ENCODE assay signal across 24 cellular contexts in genomic region chr13:38176664-38177063, GRCh38.
"Had no signal": no experiment of that assay in that cellular context is flagged by ENCODE, and none has a peak within 500 bp of the region (broad histone marks: within the 10 kb centered on the region; RNA-seq: fewer than 3 reads in every experiment).

No MANE protein-coding gene starts in this region.

- H3K4me2 ChIP-seq: hepatocyte, neural progenitor cell had no signal

- H3K4me1 ChIP-seq: heart right ventricle, left ventricle myocardium inferior, neural progenitor cell, prostate gland, tibial artery, upper lobe of right lung had no signal

- H3K27me3 ChIP-seq: heart right ventricle, hepatocyte, neural progenitor cell, ovary, suprapubic skin, tibial artery, upper lobe of right lung had no signal

- H3K4me3 ChIP-seq: heart right ventricle, hepatocyte, left ventricle myocardium inferior, lung, neural progenitor cell, ovary, prostate gland, skin epidermis, suprapubic skin, thoracic aorta, tibial artery, upper lobe of right lung had no signal

- H3K79me2 ChIP-seq: hepatocyte had no signal

- H2AFZ ChIP-seq: hepatocyte, neural progenitor cell had no signal

- ATAC-seq: heart right ventricle; naive thymus-derived CD8-positive, alpha-beta T cell; right cardiac atrium; sciatic nerve; stimulated activated effector memory CD8-positive, alpha-beta T cell treated with anti-CD3 and anti-CD28 coated beads, Interleukin-12 subunit alpha, Interleukin-12 subunit beta, amount 100 ng/mL, for 72 hours; upper lobe of right lung had no signal

- H3K9me3 ChIP-seq: heart right ventricle, left ventricle myocardium inferior, ovary, prostate gland, suprapubic skin, thoracic aorta, tibial artery, upper lobe of right lung had no signal

- H3K27ac ChIP-seq: heart right ventricle, hepatocyte, left ventricle myocardium inferior, neural progenitor cell, ovary, prostate gland, skin epidermis, suprapubic skin, thoracic aorta, tibial artery, upper lobe of right lung had no signal

- DNase-seq: heart right ventricle; islet precursor cell; left ventricle myocardium inferior; naive thymus-derived CD8-positive, alpha-beta T cell; ovary; retina; right cardiac atrium; stimulated activated CD4-positive, alpha-beta T cell treated with anti-CD3 and anti-CD28 coated beads, Interleukin-12 subunit alpha, Interleukin-12 subunit beta, amount 100 ng/mL, for 4 hours; stimulated activated CD4-positive, alpha-beta T cell treated with anti-CD3 and anti-CD28 coated beads, Interleukin-15, amount 100 ng/mL, for 24 hours; stimulated activated CD4-positive, alpha-beta T cell treated with anti-CD3 and anti-CD28 coated beads, Interleukin-2, amount 100 ng/mL, for 24 hours; stimulated activated CD4-positive, alpha-beta T cell treated with anti-CD3 and anti-CD28 coated beads, Interleukin-4, amount 100 ng/mL, for 1 hour; stimulated activated naive CD4-positive, alpha-beta T cell; tibial artery; trophoblast cell; upper lobe of right lung had no signal

- H3K9ac ChIP-seq: neural progenitor cell had no signal

- H3K36me3 ChIP-seq: heart right ventricle, left ventricle myocardium inferior, neural progenitor cell, ovary, prostate gland, suprapubic skin, thoracic aorta, tibial artery, upper lobe of right lung had no signal
